Comparison of ENCODE assay signal across 11 cellular contexts in genomic region chrX:150482537-150483217, GRCh38.
DNase-seq lines count a peak whose midpoint lies in the region; ATAC-seq and TF ChIP-seq lines count a peak whose summit lies in the region.
"Had no signal": no experiment of that assay in that cellular context is flagged by ENCODE, and none has a peak within 500 bp of the region (broad histone marks: within the 10 kb centered on the region; RNA-seq: fewer than 3 reads in every experiment).

No MANE protein-coding gene starts in this region.

- peak overlapping the region; percentile 53 for H3K4me3 Mint-ChIP-seq in stimulated activated effector memory CD8-positive, alpha-beta T cell treated with anti-CD3 and anti-CD28 coated beads, Interleukin-12 subunit alpha, Interleukin-12 subunit beta, amount 100 ng/mL, for 72 hours
- H3K4me3 Mint-ChIP-seq: naive B cell had no signal

- TF ChIP-seq CTCF in fibroblast of the aortic adventitia (IDR thresholded peaks at IDR 0.05; ENCODE audit: insufficient read depth, low read length) (no peak), esophagus muscularis mucosa (IDR thresholded peaks at IDR 0.05) (no peak)

- no peaks in the 10 kb centered on the region for H3K27me3 ChIP-seq in esophagus muscularis mucosa

- peak; percentile 41 for ATAC-seq in HG03064 (IDR thresholded peaks at IDR 0.05; ENCODE audit: low read depth, unreplicated experiment)
- peak; percentile 91 for ATAC-seq in stimulated activated effector memory CD8-positive, alpha-beta T cell treated with anti-CD3 and anti-CD28 coated beads, Interleukin-12 subunit alpha, Interleukin-12 subunit beta, amount 100 ng/mL, for 72 hours

- 47% methylated on average over 4 of the region's 6 CpGs for WGBS in esophagus muscularis mucosa

- intact Hi-C loops in esophagus muscularis mucosa (cut with DNase I), result loop anchor here (10.0 kb wide), 1 partner anchor 118 kb away; the partner anchor contains the start of gene MAMLD1

- TF ChIP-seq POLR2A in esophagus muscularis mucosa (IDR thresholded peaks at IDR 0.05; ENCODE audit: low read depth), result no peak

- H3K27ac ChIP-seq in esophagus muscularis mucosa (replicated peaks in 1 of 4), result no peak overlapping the region
- H3K27ac ChIP-seq: 22Rv1, SK-N-MC had no signal

- peak overlapping the region; percentile 89 for H3K27ac Mint-ChIP-seq in stimulated activated effector memory CD8-positive, alpha-beta T cell treated with anti-CD3 and anti-CD28 coated beads, Interleukin-12 subunit alpha, Interleukin-12 subunit beta, amount 100 ng/mL, for 72 hours

- H3K4me1 ChIP-seq in esophagus muscularis mucosa, result no peaks in the 10 kb centered on the region

- DNase-seq in DMS 273 (lab: John Stamatoyannopoulos, UW; ENCODE audit: unreplicated experiment), result peak; percentile 40
- DNase-seq in DMS 273 treated with DMSO at 0.1 percent for 48 hours (lab: John Stamatoyannopoulos, UW), result no peak
- peak; percentile 31 to 44 for DNase-seq in activated CD4-positive, alpha-beta T cell treated with anti-CD3 and anti-CD28 coated beads for 24 hours (ENCODE audit: low read depth in 2 of 2)
- DNase-seq in fibroblast of the aortic adventitia (ENCODE audit: low read depth), result peak; percentile 50
- DNase-seq in stimulated activated effector memory CD8-positive, alpha-beta T cell treated with anti-CD3 and anti-CD28 coated beads, Interleukin-12 subunit alpha, Interleukin-12 subunit beta, amount 100 ng/mL, for 72 hours (ENCODE audit: low spot score in 2 of 2), result peak in 1 of 2 donors; percentile 63
- no peak for DNase-seq in esophagus muscularis mucosa (ENCODE audit: extremely low spot score)
- no peak for DNase-seq in GM19238 (ENCODE audit: insufficient read length, low spot score)
- DNase-seq: naive B cell had no signal

- peaks cover 49% of the 10 kb centered on the region for H3K4me1 Mint-ChIP-seq in stimulated activated effector memory CD8-positive, alpha-beta T cell treated with anti-CD3 and anti-CD28 coated beads, Interleukin-12 subunit alpha, Interleukin-12 subunit beta, amount 100 ng/mL, for 72 hours

- H3K36me3 ChIP-seq in esophagus muscularis mucosa, result no peaks in the 10 kb centered on the region

- H3K4me3 ChIP-seq in fibroblast of the aortic adventitia (ENCODE audit: low read depth, low read length) (no peak overlapping the region), esophagus muscularis mucosa (no peak overlapping the region)
- H3K4me3 ChIP-seq: SK-N-MC had no signal

- H3K36me3 Mint-ChIP-seq in stimulated activated effector memory CD8-positive, alpha-beta T cell treated with anti-CD3 and anti-CD28 coated beads, Interleukin-12 subunit alpha, Interleukin-12 subunit beta, amount 100 ng/mL, for 72 hours, result no peaks in the 10 kb centered on the region
- H3K36me3 Mint-ChIP-seq: naive B cell had no signal

- H3K9me3 Mint-ChIP-seq in stimulated activated effector memory CD8-positive, alpha-beta T cell treated with anti-CD3 and anti-CD28 coated beads, Interleukin-12 subunit alpha, Interleukin-12 subunit beta, amount 100 ng/mL, for 72 hours, result no peaks in the 10 kb centered on the region

- TF ChIP-seq EP300 in esophagus muscularis mucosa (IDR thresholded peaks at IDR 0.05), result no peak

- no peaks in the 10 kb centered on the region for H3K9me3 ChIP-seq in esophagus muscularis mucosa

Comparison
In these comparisons a context has a peak if more than half of its experiments do, and no peak if none do; other contexts are left out.
1. DNase-seq: peak in DMS 273 (single experiment), activated CD4-positive, alpha-beta T cell treated with anti-CD3 and anti-CD28 coated beads for 24 hours (2 of 2) and fibroblast of the aortic adventitia (single experiment); none in DMS 273 treated with DMSO at 0.1 percent for 48 hours (single experiment), esophagus muscularis mucosa (single experiment) and GM19238 (single experiment).